Comparison of ENCODE assay signal across 8 cellular contexts in the genomic region with DNA sequence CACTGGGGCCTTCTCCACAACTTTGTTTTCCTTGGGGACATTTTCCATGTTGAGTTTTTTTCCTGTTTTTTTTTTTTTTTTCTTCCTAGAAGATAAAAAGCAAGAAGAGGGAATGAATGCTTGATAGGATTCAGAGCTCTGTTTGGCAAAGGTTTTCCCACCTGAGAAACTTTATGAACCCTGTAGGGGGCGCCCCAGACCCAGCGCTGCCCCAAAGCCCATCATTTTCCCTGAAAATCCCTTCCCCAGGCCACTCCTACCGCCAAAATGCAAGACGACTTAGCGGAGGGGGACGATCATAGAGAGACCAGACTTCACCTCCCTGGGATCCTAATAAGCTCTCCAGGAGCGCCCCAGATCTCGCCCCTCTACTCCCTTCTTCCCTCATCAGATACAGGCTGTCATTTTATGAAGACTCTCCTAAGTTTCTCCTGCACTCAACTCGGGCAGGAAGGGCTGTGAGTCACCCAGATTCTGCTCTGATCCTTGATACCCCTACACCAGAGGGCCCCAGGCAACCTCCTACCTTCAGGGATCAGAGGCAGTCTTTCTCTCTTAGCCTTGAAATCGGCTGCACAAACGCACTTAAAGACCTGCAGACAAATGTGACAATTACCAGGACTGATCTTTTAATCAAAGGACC. TPM values are rescaled to one million over a fixed set of nuclear protein-coding genes. Genes with fewer than 3 reads are reported as not detected.
DNase-seq lines count a peak whose midpoint lies in the region; ATAC-seq, FAIRE-seq and TF ChIP-seq lines count a peak whose summit lies in the region.

No MANE protein-coding gene starts in this region.

- H3K9me3 ChIP-seq in WERI-Rb-1 (ENCODE audit: severe bottlenecking): no peaks in the 10 kb centered on the region

- no peak overlapping the region for H3K27ac ChIP-seq in WERI-Rb-1

- TF ChIP-seq CTCF in WERI-Rb-1 (IDR thresholded peaks at IDR 0.05; ENCODE audit: low read depth, low read length): 0 out of 2 replicates have a peak, but pooled peaks have one; percentile 23

- DNase-seq in stimulated activated CD4-positive, alpha-beta T cell treated with anti-CD3 and anti-CD28 coated beads, Interleukin-4, amount 100 ng/mL, for 24 hours: peak; percentile 5
- DNase-seq in stimulated activated CD4-positive, alpha-beta T cell treated with anti-CD3 and anti-CD28 coated beads, Interleukin-12 subunit alpha, Interleukin-12 subunit beta, amount 100 ng/mL, for 4 hours: no peak
- DNase-seq in WERI-Rb-1 (no peak), iPS-NIHi7 (ENCODE audit: extremely low spot score) (peak; percentile 19), urothelium cell line (ENCODE audit: low spot score) (peak; percentile 5), ureter (ENCODE audit: low spot score) (no peak), HT-29 (ENCODE audit: low spot score) (no peak)

- ATAC-seq in HG02623 (IDR thresholded peaks at IDR 0.05; ENCODE audit: unreplicated experiment): no peak

- no peak overlapping the region for H3K4me3 ChIP-seq in WERI-Rb-1 (ENCODE audit: low read depth, low read length)

- no peaks in the 10 kb centered on the region for H3K36me3 ChIP-seq in WERI-Rb-1

- FAIRE-seq in urothelium cell line (lab: Jason Lieb, UNC): no peak

- H3K27me3 ChIP-seq in WERI-Rb-1 (ENCODE audit: insufficient read depth, low read depth, severe bottlenecking): peaks cover 56% of the 10 kb centered on the region

RNA-seq across cellular contexts. Expression of a gene that starts 1.4 kb away (rescaled TPM):
- 3.7 TPM for total RNA-seq in ureter
- total RNA-seq in HT-29 (2014; rRNA removed; shearing (Covaris generic)): not detected in 2 replicates

RNA-seq across cellular contexts. Expression of a gene that starts 12.1 kb away (rescaled TPM):
- 1.4 TPM for total RNA-seq in ureter
- total RNA-seq in HT-29 (2014; rRNA removed; shearing (Covaris generic)): not detected in 2 replicates

RNA-seq across cellular contexts. Expression of a gene that starts 28.9 kb away (rescaled TPM):
- 11.7 TPM for total RNA-seq in ureter
- not detected in 2 replicates for total RNA-seq in HT-29 (2014; rRNA removed; shearing (Covaris generic))

Comparison
In these comparisons a context has a peak if more than half of its experiments do, and no peak if none do; other contexts are left out.
1. DNase-seq: peak in stimulated activated CD4-positive, alpha-beta T cell treated with anti-CD3 and anti-CD28 coated beads, Interleukin-4, amount 100 ng/mL, for 24 hours (single experiment), iPS-NIHi7 (single experiment) and urothelium cell line (single experiment); none in stimulated activated CD4-positive, alpha-beta T cell treated with anti-CD3 and anti-CD28 coated beads, Interleukin-12 subunit alpha, Interleukin-12 subunit beta, amount 100 ng/mL, for 4 hours (single experiment), WERI-Rb-1 (single experiment), ureter (single experiment) and HT-29 (single experiment).
2. RNA of a gene that starts 28.9 kb away (total RNA-seq): 11.7 TPM in ureter (single experiment); not detected in HT-29; every median in the first group is over 10 times any median in the second.